22 cellular contexts compared by ENCODE assay signal in genomic region chr2:205220559-205220958, GRCh38.
DNase-seq lines count a peak whose midpoint lies in the region; ATAC-seq, FAIRE-seq and TF ChIP-seq lines count a peak whose summit lies in the region.
"Had no signal": no experiment of that assay in that cellular context is flagged by ENCODE, and none has a peak within 500 bp of the region (broad histone marks: within the 10 kb centered on the region; RNA-seq: fewer than 3 reads in every experiment).

No MANE protein-coding gene starts in this region.

- TF ChIP-seq POLR2A in HepG2 (IDR thresholded peaks at IDR 0.05; ENCODE audit: insufficient read depth in 1 of 2, low read depth in 2 of 2, low read length in 2 of 2) (no peak), right lobe of liver (IDR thresholded peaks at IDR 0.05) (no peak), H1 (IDR thresholded peaks at IDR 0.05; ENCODE audit: control extremely low read depth in 1 of 2, low read depth in 2 of 2, low read length in 2 of 2) (no peak), thyroid gland (IDR thresholded peaks at IDR 0.05) (no peak)

- H3K4me2 ChIP-seq in HepG2 (ENCODE audit: low read depth, low read length) (no peak overlapping the region), H1 (ENCODE audit: insufficient read depth in 1 of 2, low read depth in 2 of 2, low read length in 2 of 2) (no peak overlapping the region), mesendoderm (ENCODE audit: low read length) (no peak overlapping the region)
- H3K4me2 ChIP-seq: A549; BLaER1 treated with 17β-estradiol and CSF1 and Interleukin-3, amounts not matched to agents 10 nM and 100 nM had no signal

- no peaks in the 10 kb centered on the region for H3K36me3 ChIP-seq in HepG2 (replicated peaks in 1 of 2; ENCODE audit: control insufficient read depth in 1 of 2, insufficient read depth in 2 of 2, low read length in 2 of 2)
- H3K36me3 ChIP-seq in right lobe of liver: no peaks in the 10 kb centered on the region
- no peaks in the 10 kb centered on the region for H3K36me3 ChIP-seq in H1 (ENCODE audit: control insufficient read depth in 2 of 4, insufficient read depth in 4 of 4, low read length in 3 of 4)
- no peaks in the 10 kb centered on the region for H3K36me3 ChIP-seq in mesendoderm (ENCODE audit: control insufficient read depth, insufficient read depth, low read length)
- H3K36me3 ChIP-seq in right atrium auricular region: no peaks in the 10 kb centered on the region
- H3K36me3 ChIP-seq in thyroid gland: no peaks in the 10 kb centered on the region
- H3K36me3 ChIP-seq: BLaER1 treated with 17β-estradiol and CSF1 and Interleukin-3, amounts not matched to agents 10 nM and 100 nM had no signal

- 10% methylated on average over 3 of the region's 3 CpGs for WGBS in HepG2 (ENCODE audit: low lambda C conversion rate)
- 36% methylated on average over 2 of the region's 3 CpGs for WGBS in right lobe of liver (ENCODE audit: insufficient coverage, low coverage, low lambda C conversion rate, missing lambda C conversion rate)
- 63% methylated on average over 3 of the region's 3 CpGs; no CpG with 5 or more reads in 1 of the 2 experiments for WGBS in H1 (ENCODE audit: extremely low coverage in 1 of 2, insufficient coverage in 1 of 2, insufficient read length in 1 of 2, insufficient replicate concordance in 2 of 2, low coverage in 1 of 2, low lambda C conversion rate in 2 of 2, missing lambda C conversion rate in 1 of 2), 2 experiments
- no CpG with 5 or more reads among the region's 3 CpGs for WGBS in mesendoderm (ENCODE audit: extremely low coverage, insufficient coverage, low lambda C conversion rate)
- 73 to 79% methylated on average over 3 of the region's 3 CpGs for WGBS in thyroid gland, 2 donors

- TF ChIP-seq CTCF in HepG2 (CRISPR knock-in tag; IDR thresholded peaks at IDR 0.05): no peak
- no peak for TF ChIP-seq CTCF in right lobe of liver (IDR thresholded peaks at IDR 0.05)
- no peak for TF ChIP-seq CTCF in H1 (IDR thresholded peaks at IDR 0.05; ENCODE audit: control extremely low read depth in 1 of 3, insufficient read depth in 1 of 3, low read depth in 1 of 3, low read length in 3 of 3)
- TF ChIP-seq CTCF in right atrium auricular region (IDR thresholded peaks at IDR 0.05): no peak
- TF ChIP-seq CTCF in thyroid gland (IDR thresholded peaks at IDR 0.05): no peak

- H2BK120ac ChIP-seq in H1 (replicated peaks; ENCODE audit: low read depth, low read length) (no peak overlapping the region), mesendoderm (ENCODE audit: low read depth, low read length) (no peak overlapping the region)

- no peak overlapping the region for H3K9ac ChIP-seq in HepG2 (ENCODE audit: insufficient read depth, low read depth, low read length)
- H3K9ac ChIP-seq in H1 (replicated peaks in 1 of 4; ENCODE audit: extremely low read depth in 1 of 4, low read depth in 3 of 4, low read length in 3 of 4): no peak overlapping the region
- no peak overlapping the region for H3K9ac ChIP-seq in mesendoderm (ENCODE audit: low read length)
- H3K9ac ChIP-seq: BLaER1 treated with 17β-estradiol and CSF1 and Interleukin-3, amounts not matched to agents 10 nM and 100 nM had no signal

- in situ Hi-C loops in HepG2 (cut with HindIII; ENCODE audit: extremely low pct_ligation_motif_present, low pct_unique_long_range_greater_than_20kb): no loop called here

- H2BK20ac ChIP-seq in H1 (ENCODE audit: low read length): no peak overlapping the region

- no TSS peak for BruUV-seq in HepG2 (replicated peaks; lab: Mats Ljungman, UMichigan)

- H4K8ac ChIP-seq in H1 (ENCODE audit: extremely low read depth, insufficient read depth, low read length): peak overlapping the region; percentile 77; the same call in 1 of the 2 replicates
- no peak overlapping the region for H4K8ac ChIP-seq in mesendoderm (ENCODE audit: low read depth, low read length)

- POLR2A ChIA-PET in HepG2 (lab: Yijun Ruan, JAX) (no interaction called here), H1 (lab: Charles Lee; ENCODE audit: partially characterized antibody) (interaction anchor here (0.6 kb wide), 1 partner anchor 340 kb away, joined by 4 read pairs; no protein-coding TSS in a partner anchor)

- H3K79me1 ChIP-seq in H1 (ENCODE audit: low read depth, low read length): no peaks in the 10 kb centered on the region
- no peaks in the 10 kb centered on the region for H3K79me1 ChIP-seq in mesendoderm (ENCODE audit: low read length)

- TF ChIP-seq EP300 in HepG2 (IDR thresholded peaks at IDR 0.05; ENCODE audit: low read depth in 2 of 2, low read length in 2 of 2) (no peak), HepG2 (CRISPR knock-in tag; IDR thresholded peaks at IDR 0.05; ENCODE audit: borderline replicate concordance) (no peak), H1 (IDR thresholded peaks at IDR 0.05; ENCODE audit: borderline replicate concordance in 1 of 2, low read depth in 2 of 2, low read length in 2 of 2) (no peak)

- no peaks in the 10 kb centered on the region for H3K23me2 ChIP-seq in H1 (ENCODE audit: low read depth, low read length)

- H3K4me1 ChIP-seq in HepG2 (ENCODE audit: insufficient read depth, low read length) (peaks cover 24% of the 10 kb centered on the region), right lobe of liver (no peaks in the 10 kb centered on the region), H1 (replicated peaks in 1 of 4; ENCODE audit: control insufficient read depth in 3 of 4, insufficient read depth in 4 of 4, low read length in 3 of 4) (no peaks in the 10 kb centered on the region), mesendoderm (ENCODE audit: control insufficient read depth, low read depth, low read length) (no peaks in the 10 kb centered on the region), right atrium auricular region (no peaks in the 10 kb centered on the region), thyroid gland (peaks cover 0 to 8% of the 10 kb centered on the region in 2 donors)
- H3K4me1 ChIP-seq: A549; BLaER1 treated with 17β-estradiol and CSF1 and Interleukin-3, amounts not matched to agents 10 nM and 100 nM had no signal

- no peak overlapping the region for H3K14ac ChIP-seq in H1 (ENCODE audit: insufficient read length)

- H3K27me3 ChIP-seq in HepG2 (ENCODE audit: control insufficient read depth in 1 of 2, insufficient read depth in 2 of 2, low read length in 2 of 2) (no peaks in the 10 kb centered on the region), right lobe of liver (no peaks in the 10 kb centered on the region), H1 (replicated peaks in 1 of 4; ENCODE audit: control insufficient read depth in 3 of 4, extremely low read depth in 1 of 4, insufficient read depth in 3 of 4, low read length in 3 of 4) (no peaks in the 10 kb centered on the region; a peak in 1 of 7 replicates), mesendoderm (ENCODE audit: insufficient read depth, low read length, poor library complexity) (no peaks in the 10 kb centered on the region), right atrium auricular region (no peaks in the 10 kb centered on the region), thyroid gland (no peaks in the 10 kb centered on the region)
- H3K27me3 ChIP-seq: BLaER1 treated with 17β-estradiol and CSF1 and Interleukin-3, amounts not matched to agents 10 nM and 100 nM had no signal

- H3K9me3 ChIP-seq in HepG2 (ENCODE audit: low read length) (no peaks in the 10 kb centered on the region), right lobe of liver (no peaks in the 10 kb centered on the region), H1 (ENCODE audit: insufficient read depth in 2 of 2, low read depth in 1 of 2, low read length in 1 of 2) (no peaks in the 10 kb centered on the region), right atrium auricular region (no peaks in the 10 kb centered on the region), thyroid gland (no peaks in the 10 kb centered on the region)
- H3K9me3 ChIP-seq: A549; BLaER1 treated with 17β-estradiol and CSF1 and Interleukin-3, amounts not matched to agents 10 nM and 100 nM had no signal

- H3K4me3 ChIP-seq in HepG2 (replicated peaks in 1 of 3; ENCODE audit: insufficient read depth in 1 of 3, low read depth in 2 of 3, low read length in 3 of 3) (no peak overlapping the region), right lobe of liver (no peak overlapping the region), H1 (ENCODE audit: extremely low read depth in 1 of 4, insufficient read depth in 2 of 4, low read depth in 3 of 4, low read length in 4 of 4) (no peak overlapping the region), mesendoderm (ENCODE audit: low read length) (no peak overlapping the region), right atrium auricular region (no peak overlapping the region), thyroid gland (replicated peaks in 1 of 3) (no peak overlapping the region)
- H3K4me3 ChIP-seq: A549; BLaER1 treated with 17β-estradiol and CSF1 and Interleukin-3, amounts not matched to agents 10 nM and 100 nM; GM12878 had no signal

- H3K79me2 ChIP-seq in HepG2 (ENCODE audit: insufficient read depth, low read length) (no peaks in the 10 kb centered on the region), H1 (ENCODE audit: control insufficient read depth in 1 of 2, insufficient read depth in 2 of 2, low read length in 2 of 2) (no peaks in the 10 kb centered on the region), mesendoderm (ENCODE audit: control insufficient read depth, insufficient read depth, low read length) (no peaks in the 10 kb centered on the region)

- H3K4ac ChIP-seq in H1 (replicated peaks; ENCODE audit: insufficient read length, low read depth, low read length): no peak overlapping the region
- H3K4ac ChIP-seq in mesendoderm (ENCODE audit: low read depth, low read length): no peak overlapping the region

- H3K23ac ChIP-seq in H1 (ENCODE audit: insufficient read length): no peak overlapping the region
- no peak overlapping the region for H3K23ac ChIP-seq in mesendoderm (ENCODE audit: low read length)

- FAIRE-seq in HepG2 (lab: Jason Lieb, UNC): no peak
- no peak for FAIRE-seq in H1 (lab: Jason Lieb, UNC)
- FAIRE-seq: A549, GM12878, GM12892, GM18507 had no signal

- H2BK5ac ChIP-seq in H1 (ENCODE audit: low read depth, low read length) (no peak overlapping the region), mesendoderm (ENCODE audit: low read length) (no peak overlapping the region)

- H4K5ac ChIP-seq in H1 (ENCODE audit: insufficient read length, low read depth, low read length) (no peak overlapping the region), mesendoderm (ENCODE audit: low read length) (no peak overlapping the region)

- H3K27ac ChIP-seq in HepG2 (ENCODE audit: extremely low read length, insufficient read depth, low read length) (no peak overlapping the region), right lobe of liver (no peak overlapping the region), H1 (ENCODE audit: low read depth, low read length) (no peak overlapping the region), mesendoderm (ENCODE audit: low read depth, low read length) (no peak overlapping the region), right atrium auricular region (no peak overlapping the region), thyroid gland (no peak overlapping the region)
- H3K27ac ChIP-seq: 22Rv1; A549; BLaER1 treated with 17β-estradiol and CSF1 and Interleukin-3, amounts not matched to agents 10 nM and 100 nM; C4-2B had no signal

- intact Hi-C loops in HepG2 (cut with micrococcal nuclease; ENCODE audit: unreplicated experiment) (no loop called here), right lobe of liver (cut with DNase I) (no loop called here), thyroid gland (cut with DNase I) (no loop called here)

- TF ChIP-seq RAD21 in HepG2 (CRISPR knock-in tag; IDR thresholded peaks at IDR 0.05) (no peak), H1 (IDR thresholded peaks at IDR 0.05 in 1 of 2, conservative IDR thresholded peaks at IDR 0.05 in 1 of 2; ENCODE audit: low read depth in 2 of 2, low read length in 2 of 2) (no peak)

- H4K91ac ChIP-seq in H1 (replicated peaks; ENCODE audit: insufficient read length, low read length): no peak overlapping the region

- no peaks in the 10 kb centered on the region for H4K20me1 ChIP-seq in HepG2 (ENCODE audit: insufficient read depth, low read length)
- no peaks in the 10 kb centered on the region for H4K20me1 ChIP-seq in H1 (replicated peaks in 1 of 2; ENCODE audit: control insufficient read depth in 1 of 2, insufficient read depth in 2 of 2, low read length in 2 of 2)
- H4K20me1 ChIP-seq: BLaER1 treated with 17β-estradiol and CSF1 and Interleukin-3, amounts not matched to agents 10 nM and 100 nM had no signal

- H2BK12ac ChIP-seq in H1 (ENCODE audit: low read depth, low read length): no peak overlapping the region

- H3K56ac ChIP-seq in H1 (replicated peaks; ENCODE audit: insufficient read length, low read depth, low read length): no peak overlapping the region
- no peak overlapping the region for H3K56ac ChIP-seq in mesendoderm (ENCODE audit: low read length)

- H2BK15ac ChIP-seq in H1 (ENCODE audit: low read length) (no peak overlapping the region), mesendoderm (replicated peaks; ENCODE audit: low read depth) (no peak overlapping the region)

- H2AK5ac ChIP-seq in H1 (ENCODE audit: low read depth, low read length) (no peak overlapping the region), mesendoderm (ENCODE audit: low read length) (no peak overlapping the region)

- DNase-seq in HepG2 (ENCODE audit: low spot score) (peak; percentile 31), right lobe of liver (no peak), H1 (ENCODE audit: low read depth in 1 of 2, low spot score in 2 of 2) (no peak), mesendoderm (peak; percentile 22), right atrium auricular region (ENCODE audit: low spot score) (no peak), thyroid gland (no peak)
- DNase-seq: AML-193; CD4-positive, alpha-beta memory T cell; DMS 273 treated with DMSO at 0.1 percent for 48 hours; DMS153; DMS53; DMS79; DND-41; EL; GDM1 had no signal

- CTCF ChIA-PET in HepG2 (lab: Yijun Ruan, JAX; ENCODE audit: low intra/inter-chr PET ratio, low total read pairs) (no interaction called here), H1 (lab: Charles Lee; ENCODE audit: partially characterized antibody) (interaction anchor here (1.1 to 1.3 kb wide), 2 partner anchors 17 to 335 kb away, joined by 3 to 4 read pairs; no protein-coding TSS in a partner anchor)

- H3K18ac ChIP-seq in H1 (ENCODE audit: extremely low read depth, low read length): no peak overlapping the region
- H3K18ac ChIP-seq in mesendoderm (ENCODE audit: low read length): no peak overlapping the region

- H2AFZ ChIP-seq in HepG2 (ENCODE audit: low read length): no peak overlapping the region
- H2AFZ ChIP-seq in H1 (ENCODE audit: low read length): no peak overlapping the region

- ATAC-seq in HepG2 (peak; percentile 40), right lobe of liver (no peak)
- ATAC-seq: A549, GM12878 had no signal

Comparison
In these comparisons a context has a peak if more than half of its experiments do, and no peak if none do; other contexts are left out.
1. DNase-seq: peak in HepG2 (single experiment) and mesendoderm (single experiment); none in right lobe of liver (0 of 3), H1 (0 of 2), right atrium auricular region (single experiment) and thyroid gland (0 of 2).